In the genomic region with DNA sequence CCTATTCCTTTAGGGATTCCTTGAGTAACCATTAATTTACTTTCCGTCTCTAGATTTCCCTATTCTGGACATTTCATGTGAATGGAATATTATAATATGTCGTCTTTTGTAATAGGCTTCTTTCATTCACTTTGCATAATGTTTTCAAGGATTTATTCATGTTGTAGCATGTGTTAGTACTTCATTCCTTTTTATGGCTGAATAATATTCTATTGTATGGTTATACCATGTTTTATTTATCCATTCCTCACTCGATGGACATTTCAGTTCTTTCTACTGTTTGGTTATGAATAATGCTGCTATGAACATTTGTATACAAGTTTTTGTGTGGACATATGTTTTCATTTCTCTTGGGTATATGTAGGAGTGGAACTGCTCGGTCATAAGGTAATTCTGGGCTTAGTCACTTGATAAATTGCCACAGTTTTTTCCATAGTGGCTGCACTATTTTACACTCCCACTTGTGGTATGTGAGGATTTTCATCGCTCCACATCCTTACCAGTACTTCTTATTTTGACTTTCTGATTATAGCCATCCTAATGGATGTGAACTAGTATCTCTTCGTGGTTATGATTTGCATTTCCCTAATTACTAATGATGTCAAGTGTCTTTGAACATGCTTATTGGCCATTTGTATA, we compare ENCODE assay signal across 18 cellular contexts. TPM values are rescaled to one million over a fixed set of nuclear protein-coding genes. Genes with fewer than 3 reads are reported as not detected.
DNase-seq lines count a peak whose midpoint lies in the region; ATAC-seq and TF ChIP-seq lines count a peak whose summit lies in the region.
"Had no signal": no experiment of that assay in that cellular context is flagged by ENCODE, and none has a peak within 500 bp of the region (broad histone marks: within the 10 kb centered on the region; RNA-seq: fewer than 3 reads in every experiment).

No MANE protein-coding gene starts in this region.

- H3K4me3 ChIP-seq in fibroblast of mammary gland (ENCODE audit: control insufficient read depth, low read depth, low read length): no peak overlapping the region
- no peak overlapping the region for H3K4me3 ChIP-seq in mucosa of descending colon
- H3K4me3 ChIP-seq: esophagus squamous epithelium, skin epidermis had no signal

- H3K36me3 ChIP-seq in mucosa of descending colon (ENCODE audit: low read depth): no peaks in the 10 kb centered on the region

- H3K9me3 ChIP-seq in mucosa of descending colon: no peaks in the 10 kb centered on the region
- H3K9me3 ChIP-seq: esophagus squamous epithelium had no signal

- H3K4me3 Mint-ChIP-seq in activated T-cell treated with anti-CD3 and anti-CD28 coated beads, Interleukin-2, amount 50 U/mL, for 4 hours: no peak overlapping the region
- peak overlapping the region; percentile 55 for H3K4me3 Mint-ChIP-seq in activated T-helper 17 cell treated with anti-CD3 and anti-CD28 coated beads, Interleukin-2, amount 50 U/mL, for 72 hours
- no peak overlapping the region for H3K4me3 Mint-ChIP-seq in stimulated activated naive CD8-positive, alpha-beta T cell treated with anti-CD3 and anti-CD28 coated beads, Interleukin-15, amount 100 ng/mL, for 72 hours
- H3K4me3 Mint-ChIP-seq: T-helper 2 cell treated with Interferon-gamma antibody and Interleukin-4, amounts not matched to agents 5 μg/mL and 100 μg/mL, for 36 hours had no signal

- peaks cover 9% of the 10 kb centered on the region for H3K9me3 Mint-ChIP-seq in activated T-cell treated with anti-CD3 and anti-CD28 coated beads, Interleukin-2, amount 50 U/mL, for 4 hours
- no peaks in the 10 kb centered on the region for H3K9me3 Mint-ChIP-seq in activated T-helper 17 cell treated with anti-CD3 and anti-CD28 coated beads, Interleukin-2, amount 50 U/mL, for 72 hours
- no peaks in the 10 kb centered on the region for H3K9me3 Mint-ChIP-seq in stimulated activated naive CD8-positive, alpha-beta T cell treated with anti-CD3 and anti-CD28 coated beads, Interleukin-15, amount 100 ng/mL, for 72 hours

- H3K27me3 Mint-ChIP-seq in activated T-cell treated with anti-CD3 and anti-CD28 coated beads, Interleukin-2, amount 50 U/mL, for 4 hours (ENCODE audit: low read depth): no peaks in the 10 kb centered on the region
- no peaks in the 10 kb centered on the region for H3K27me3 Mint-ChIP-seq in activated T-helper 17 cell treated with anti-CD3 and anti-CD28 coated beads, Interleukin-2, amount 50 U/mL, for 72 hours
- no peaks in the 10 kb centered on the region for H3K27me3 Mint-ChIP-seq in stimulated activated naive CD8-positive, alpha-beta T cell treated with anti-CD3 and anti-CD28 coated beads, Interleukin-15, amount 100 ng/mL, for 72 hours

- peak; percentile 60 to 69 for ATAC-seq in activated T-cell treated with anti-CD3 and anti-CD28 coated beads, Interleukin-2, amount 50 U/mL, for 4 hours
- peak; percentile 92 for ATAC-seq in activated T-helper 17 cell treated with anti-CD3 and anti-CD28 coated beads, Interleukin-2, amount 50 U/mL, for 72 hours (replicated peaks)
- ATAC-seq in stimulated activated naive CD8-positive, alpha-beta T cell treated with anti-CD3 and anti-CD28 coated beads, Interleukin-15, amount 100 ng/mL, for 72 hours: peak; percentile 66
- ATAC-seq in mucosa of descending colon (no peak), HG03442 (IDR thresholded peaks at IDR 0.05; ENCODE audit: unreplicated experiment) (no peak)

- DNase-seq in activated T-cell treated with anti-CD3 and anti-CD28 coated beads, Interleukin-2, amount 50 U/mL, for 4 hours: no peak
- no peak for DNase-seq in activated T-cell treated with anti-CD3 and anti-CD28 coated beads, Interleukin-2, amount 50 U/mL, for 1 hour
- DNase-seq in fibroblast of mammary gland (ENCODE audit: low read depth): peak; percentile 88
- no peak for DNase-seq in stimulated activated naive CD8-positive, alpha-beta T cell treated with anti-CD3 and anti-CD28 coated beads, Interleukin-15, amount 100 ng/mL, for 72 hours
- no peak for DNase-seq in mucosa of descending colon
- DNase-seq in DMS79 (lab: John Stamatoyannopoulos, UW): no peak
- DNase-seq: activated CD4-positive, alpha-beta T cell treated with anti-CD3 and anti-CD28 coated beads for 1 hour; anterior cingulate cortex; dorsolateral prefrontal cortex; esophagus squamous epithelium; hypothalamus; NCI-H146; SIG-M5 had no signal

- peaks cover 59% of the 10 kb centered on the region for H3K4me1 Mint-ChIP-seq in activated T-cell treated with anti-CD3 and anti-CD28 coated beads, Interleukin-2, amount 50 U/mL, for 4 hours (ENCODE audit: low read depth)
- H3K4me1 Mint-ChIP-seq in activated T-helper 17 cell treated with anti-CD3 and anti-CD28 coated beads, Interleukin-2, amount 50 U/mL, for 72 hours: peaks cover 37% of the 10 kb centered on the region
- peaks cover 40% of the 10 kb centered on the region for H3K4me1 Mint-ChIP-seq in stimulated activated naive CD8-positive, alpha-beta T cell treated with anti-CD3 and anti-CD28 coated beads, Interleukin-15, amount 100 ng/mL, for 72 hours

- H3K27ac Mint-ChIP-seq in activated T-helper 17 cell treated with anti-CD3 and anti-CD28 coated beads, Interleukin-2, amount 50 U/mL, for 72 hours: peak overlapping the region; percentile 85
- no peak overlapping the region for H3K27ac Mint-ChIP-seq in stimulated activated naive CD8-positive, alpha-beta T cell treated with anti-CD3 and anti-CD28 coated beads, Interleukin-15, amount 100 ng/mL, for 72 hours
- H3K27ac Mint-ChIP-seq: T-helper 2 cell treated with Interferon-gamma antibody and Interleukin-4, amounts not matched to agents 5 μg/mL and 100 μg/mL, for 36 hours had no signal

- peaks cover 16% of the 10 kb centered on the region for H3K36me3 Mint-ChIP-seq in activated T-cell treated with anti-CD3 and anti-CD28 coated beads, Interleukin-2, amount 50 U/mL, for 4 hours (ENCODE audit: insufficient read depth)
- H3K36me3 Mint-ChIP-seq in activated T-helper 17 cell treated with anti-CD3 and anti-CD28 coated beads, Interleukin-2, amount 50 U/mL, for 72 hours (ENCODE audit: low read depth): peaks cover 18% of the 10 kb centered on the region

- peaks cover 4% of the 10 kb centered on the region for H3K4me1 ChIP-seq in mucosa of descending colon (ENCODE audit: low read depth)
- H3K4me1 ChIP-seq: parathyroid adenoma had no signal

- TF ChIP-seq CTCF in fibroblast of mammary gland (conservative IDR thresholded peaks at IDR 0.05; ENCODE audit: control insufficient read depth, insufficient read depth, low read depth, low read length): no peak
- no peak for TF ChIP-seq CTCF in mucosa of descending colon (IDR thresholded peaks at IDR 0.05)

- intact Hi-C loops in mucosa of descending colon (cut with DNase I, micrococcal nuclease): no loop called here

RNA-seq across cellular contexts. Expression of a gene that starts 17.7 kb away (rescaled TPM):
- 10 to 100 TPM; 36.2 to 41.4 (median 41.0) TPM for total RNA-seq in activated T-cell treated with anti-CD3 and anti-CD28 coated beads, Interleukin-2, amount 50 U/mL, for 4 hours
- 10 to 100 TPM; 33.6 to 34.9 TPM for total RNA-seq in activated T-helper 17 cell treated with anti-CD3 and anti-CD28 coated beads, Interleukin-2, amount 50 U/mL, for 72 hours
- total RNA-seq in mucosa of descending colon: 10 to 100 TPM; 56.5 to 63.9 (median 63.3) TPM

Comparison
In these comparisons a context has a peak if more than half of its experiments do, and no peak if none do; other contexts are left out.
1. ATAC-seq: peak in activated T-cell treated with anti-CD3 and anti-CD28 coated beads, Interleukin-2, amount 50 U/mL, for 4 hours (2 of 2), activated T-helper 17 cell treated with anti-CD3 and anti-CD28 coated beads, Interleukin-2, amount 50 U/mL, for 72 hours (single experiment) and stimulated activated naive CD8-positive, alpha-beta T cell treated with anti-CD3 and anti-CD28 coated beads, Interleukin-15, amount 100 ng/mL, for 72 hours (single experiment); none in mucosa of descending colon (single experiment) and HG03442 (single experiment).